In genomic region chr13:60137911-60138570, GRCh38 we compare ENCODE assay signal across 24 cellular contexts. TPM values are rescaled to one million over a fixed set of nuclear protein-coding genes. Genes with fewer than 3 reads are reported as not detected.
"Had no signal": no experiment of that assay in that cellular context is flagged by ENCODE, and none has a peak within 500 bp of the region (broad histone marks: within the 10 kb centered on the region; RNA-seq: fewer than 3 reads in every experiment).

No MANE protein-coding gene starts in this region.

- H3K27ac ChIP-seq: gastroesophageal sphincter, right lobe of liver, skin epidermis, stomach, thyroid gland had no signal

- H3K27ac Mint-ChIP-seq: activated B cell treated with CpG ODN at 0.5 μM for 24 hours; activated CD4-positive, alpha-beta T cell treated with anti-CD3 and anti-CD28 coated beads for 36 hours; activated CD8-positive, alpha-beta memory T cell treated with anti-CD3 and anti-CD28 coated beads, Interleukin-2, amount 10 ng/mL, durations not matched to agents 7 days and 5 days; activated CD8-positive, alpha-beta T cell treated with anti-CD3 and anti-CD28 coated beads, Interleukin-2, amount 10 ng/mL, durations not matched to agents 7 days and 5 days; activated naive CD4-positive, alpha-beta T cell treated with anti-CD3 and anti-CD28 coated beads, Interleukin-2, amount 50 U/mL, for 24 hours; activated naive CD8-positive, alpha-beta T cell treated with anti-CD3 and anti-CD28 coated beads, Interleukin-2, amount 50 U/mL, for 24 hours; activated T-helper 2 cell treated with anti-CD3 and anti-CD28 coated beads, Interferon-gamma antibody, Interleukin-2, Interleukin-4, amounts not matched to agents 10 μg/mL and 5 μg/mL and 100 μg/mL, durations not matched to agents 14 hours and 24 hours and 36 hours; naive thymus-derived CD8-positive, alpha-beta T cell; T-cell had no signal

- H3K4me1 ChIP-seq: gastroesophageal sphincter, right lobe of liver, thyroid gland had no signal

- DNase-seq: activated B cell treated with CpG ODN at 0.5 μM for 24 hours; activated CD4-positive, alpha-beta T cell treated with anti-CD3 and anti-CD28 coated beads for 36 hours; activated CD8-positive, alpha-beta memory T cell treated with anti-CD3 and anti-CD28 coated beads, Interleukin-2, amount 10 ng/mL, durations not matched to agents 7 days and 5 days; activated CD8-positive, alpha-beta T cell treated with anti-CD3 and anti-CD28 coated beads, Interleukin-2, amount 10 ng/mL, durations not matched to agents 7 days and 5 days; activated naive CD8-positive, alpha-beta T cell treated with anti-CD3 and anti-CD28 coated beads, Interleukin-2, amount 50 U/mL, for 24 hours; activated T-cell treated with anti-CD3 and anti-CD28 coated beads, Interleukin-2, amount 50 U/mL, for 48 hours; effector CD8-positive, alpha-beta T cell; head of caudate nucleus; hippocampal formation; left colon; mammary epithelial cell; naive thymus-derived CD8-positive, alpha-beta T cell; nucleus accumbens; right lobe of liver; stimulated activated CD4-positive, alpha-beta T cell treated with anti-CD3 and anti-CD28 coated beads, Interleukin-12 subunit alpha, Interleukin-12 subunit beta, amount 100 ng/mL, for 4 hours; stimulated activated CD4-positive, alpha-beta T cell treated with anti-CD3 and anti-CD28 coated beads, Interleukin-4, amount 100 ng/mL, for 1 hour; stomach; T-cell; thyroid gland had no signal

- H3K36me3 ChIP-seq: gastroesophageal sphincter, right lobe of liver, stomach, thyroid gland had no signal

- H3K9me3 ChIP-seq: gastroesophageal sphincter, right lobe of liver, stomach, thyroid gland had no signal

- H3K4me3 ChIP-seq: gastroesophageal sphincter, right lobe of liver, skin epidermis, stomach, thyroid gland had no signal

- H3K27me3 Mint-ChIP-seq: activated B cell treated with CpG ODN at 0.5 μM for 24 hours; activated CD4-positive, alpha-beta T cell treated with anti-CD3 and anti-CD28 coated beads for 36 hours; activated CD8-positive, alpha-beta memory T cell treated with anti-CD3 and anti-CD28 coated beads, Interleukin-2, amount 10 ng/mL, durations not matched to agents 7 days and 5 days; activated naive CD4-positive, alpha-beta T cell treated with anti-CD3 and anti-CD28 coated beads, Interleukin-2, amount 50 U/mL, for 24 hours had no signal

- H3K4me3 Mint-ChIP-seq: activated B cell treated with CpG ODN at 0.5 μM for 24 hours; activated CD4-positive, alpha-beta T cell treated with anti-CD3 and anti-CD28 coated beads for 36 hours; activated CD8-positive, alpha-beta memory T cell treated with anti-CD3 and anti-CD28 coated beads, Interleukin-2, amount 10 ng/mL, durations not matched to agents 7 days and 5 days; activated CD8-positive, alpha-beta T cell treated with anti-CD3 and anti-CD28 coated beads, Interleukin-2, amount 10 ng/mL, durations not matched to agents 7 days and 5 days; activated naive CD4-positive, alpha-beta T cell treated with anti-CD3 and anti-CD28 coated beads, Interleukin-2, amount 50 U/mL, for 24 hours; activated naive CD8-positive, alpha-beta T cell treated with anti-CD3 and anti-CD28 coated beads, Interleukin-2, amount 50 U/mL, for 24 hours; naive thymus-derived CD8-positive, alpha-beta T cell; neural crest cell; T-cell had no signal

- H3K36me3 Mint-ChIP-seq: activated naive CD4-positive, alpha-beta T cell treated with anti-CD3 and anti-CD28 coated beads, Interleukin-2, amount 50 U/mL, for 24 hours; naive thymus-derived CD8-positive, alpha-beta T cell; T-cell had no signal

- H3K4me1 Mint-ChIP-seq: activated B cell treated with CpG ODN at 0.5 μM for 24 hours, neural crest cell had no signal

- H3K9me3 Mint-ChIP-seq: activated B cell treated with CpG ODN at 0.5 μM for 24 hours; activated naive CD4-positive, alpha-beta T cell treated with anti-CD3 and anti-CD28 coated beads, Interleukin-2, amount 50 U/mL, for 24 hours; activated naive CD8-positive, alpha-beta T cell treated with anti-CD3 and anti-CD28 coated beads, Interleukin-2, amount 50 U/mL, for 24 hours; activated T-helper 2 cell treated with anti-CD3 and anti-CD28 coated beads, Interferon-gamma antibody, Interleukin-2, Interleukin-4, amounts not matched to agents 10 μg/mL and 5 μg/mL and 100 μg/mL, durations not matched to agents 14 hours and 24 hours and 36 hours; naive thymus-derived CD8-positive, alpha-beta T cell; neural crest cell; T-cell had no signal

- H3K27me3 ChIP-seq: gastroesophageal sphincter, right lobe of liver, stomach, thyroid gland had no signal

RNA-seq across cellular contexts. Expression of gene DIAPH3, which starts 25.7 kb away (rescaled TPM):
- total RNA-seq: naive thymus-derived CD8-positive, alpha-beta T cell had no signal
